1 cellular context compared by ENCODE assay signal in genomic region chr10:104045151-104046089, GRCh38.
TF ChIP-seq lines count a peak whose summit lies in the region.

No MANE protein-coding gene starts in this region.

TF ChIP-seq in H1, 55 proteins besides CTCF, POLR2A, EP300 and RAD21:
- no peak for TF ChIP-seq FOSL1 (IDR thresholded peaks at IDR 0.05; ENCODE audit: insufficient read depth, low read depth, low read length)
- TF ChIP-seq KDM1A (IDR thresholded peaks at IDR 0.05; ENCODE audit: borderline replicate concordance, low read length) = no peak
- no peak for TF ChIP-seq POU5F1 (IDR thresholded peaks at IDR 0.05; ENCODE audit: low read depth, low read length)
- no peak for TF ChIP-seq SAP30 (IDR thresholded peaks at IDR 0.05; ENCODE audit: insufficient read depth, insufficient replicate concordance, low read length)
- no peak for TF ChIP-seq ATF3 (IDR thresholded peaks at IDR 0.05; ENCODE audit: insufficient read depth, low read depth, low read length)
- TF ChIP-seq PHF8 (conservative IDR thresholded peaks at IDR 0.05; ENCODE audit: low read depth, low read length) = no peak
- TF ChIP-seq RXRA (IDR thresholded peaks at IDR 0.05; ENCODE audit: insufficient read depth, low read depth, low read length) = no peak
- TF ChIP-seq GTF2F1 (IDR thresholded peaks at IDR 0.05; ENCODE audit: borderline replicate concordance, low read depth, low read length) = no peak
- no peak for TF ChIP-seq YY1 (IDR thresholded peaks at IDR 0.05; ENCODE audit: low read depth, low read length)
- TF ChIP-seq TBP (IDR thresholded peaks at IDR 0.05; ENCODE audit: low read depth, low read length) = no peak
- no peak for TF ChIP-seq CHD1 (IDR thresholded peaks at IDR 0.05; ENCODE audit: low read depth, low read length)
- no peak for TF ChIP-seq ASH2L (IDR thresholded peaks at IDR 0.05; ENCODE audit: low read length)
- TF ChIP-seq CHD7 (IDR thresholded peaks at IDR 0.05; ENCODE audit: insufficient replicate concordance, low read length) = no peak
- no peak for TF ChIP-seq RBBP5 (IDR thresholded peaks at IDR 0.05; ENCODE audit: borderline replicate concordance, low read depth, low read length)
- no peak for TF ChIP-seq TAF7 (optimal IDR thresholded peaks at IDR 0.05; ENCODE audit: borderline replicate concordance, low read depth, low read length)
- TF ChIP-seq SIN3A (conservative IDR thresholded peaks at IDR 0.05 in 1 of 2, IDR thresholded peaks at IDR 0.05 in 1 of 2; ENCODE audit: low read depth in 1 of 2, low read length in 2 of 2) = no peak
- TF ChIP-seq JUND (IDR thresholded peaks at IDR 0.05; ENCODE audit: low read length) = no peak
- TF ChIP-seq TCF12 (IDR thresholded peaks at IDR 0.05; ENCODE audit: low read depth, low read length) = no peak
- TF ChIP-seq SP4 (IDR thresholded peaks at IDR 0.05; ENCODE audit: low read length) = no peak
TF ChIP-seq in H1: peak in this region for 0.
